ENCODE assay signal across 1 cellular context in the genomic region with DNA sequence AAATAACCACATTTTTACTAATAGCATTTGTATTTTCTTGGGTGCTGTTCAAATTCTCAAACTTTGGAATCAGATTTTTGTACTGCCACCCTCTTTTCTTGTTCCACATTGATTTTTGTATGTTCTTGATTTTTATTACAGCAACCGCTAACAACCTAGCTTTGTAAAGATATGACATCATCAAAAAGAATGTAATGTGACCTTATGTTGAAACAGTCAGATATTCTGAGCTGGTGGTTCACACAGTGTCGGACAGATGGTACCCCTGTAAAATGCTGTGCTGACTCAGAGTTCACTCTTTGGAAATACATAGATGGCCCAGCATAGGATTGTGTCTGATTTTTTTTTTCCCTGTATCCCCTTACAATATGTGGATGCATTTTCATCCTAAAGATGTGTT.
A peak's percentile ranks its signal among the peaks of the same experiment; 100 is the strongest.
TF ChIP-seq lines count a peak whose summit lies in the region.

No MANE protein-coding gene starts in this region.

TF ChIP-seq in HepG2, 621 proteins besides CTCF, POLR2A, EP300 and RAD21 (continued from another document):
- TF ChIP-seq, protein P1, sequence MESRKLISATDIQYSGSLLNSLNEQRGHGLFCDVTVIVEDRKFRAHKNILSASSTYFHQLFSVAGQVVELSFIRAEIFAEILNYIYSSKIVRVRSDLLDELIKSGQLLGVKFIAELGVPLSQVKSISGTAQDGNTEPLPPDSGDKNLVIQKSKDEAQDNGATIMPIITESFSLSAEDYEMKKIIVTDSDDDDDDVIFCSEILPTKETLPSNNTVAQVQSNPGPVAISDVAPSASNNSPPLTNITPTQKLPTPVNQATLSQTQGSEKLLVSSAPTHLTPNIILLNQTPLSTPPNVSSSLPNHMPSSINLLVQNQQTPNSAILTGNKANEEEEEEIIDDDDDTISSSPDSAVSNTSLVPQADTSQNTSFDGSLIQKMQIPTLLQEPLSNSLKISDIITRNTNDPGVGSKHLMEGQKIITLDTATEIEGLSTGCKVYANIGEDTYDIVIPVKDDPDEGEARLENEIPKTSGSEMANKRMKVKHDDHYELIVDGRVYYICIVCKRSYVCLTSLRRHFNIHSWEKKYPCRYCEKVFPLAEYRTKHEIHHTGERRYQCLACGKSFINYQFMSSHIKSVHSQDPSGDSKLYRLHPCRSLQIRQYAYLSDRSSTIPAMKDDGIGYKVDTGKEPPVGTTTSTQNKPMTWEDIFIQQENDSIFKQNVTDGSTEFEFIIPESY (CRISPR knock-in tag; IDR thresholded peaks at IDR 0.05): peak; percentile 87
- no peak for TF ChIP-seq EED (CRISPR knock-in tag; IDR thresholded peaks at IDR 0.05)
